Comparison of ENCODE assay signal across 29 cellular contexts in genomic region chr17:15119928-15120327, GRCh38.
A peak's percentile ranks its signal among the peaks of the same experiment; 100 is the strongest.
DNase-seq lines count a peak whose midpoint lies in the region; ATAC-seq and TF ChIP-seq lines count a peak whose summit lies in the region.
"Had no signal": no experiment of that assay in that cellular context is flagged by ENCODE, and none has a peak within 500 bp of the region (broad histone marks: within the 10 kb centered on the region; RNA-seq: fewer than 3 reads in every experiment).

No MANE protein-coding gene starts in this region.

- no peaks in the 10 kb centered on the region for H3K27me3 Mint-ChIP-seq in activated T-cell treated with anti-CD3 and anti-CD28 coated beads, Interleukin-2, amount 50 U/mL, for 72 hours (ENCODE audit: low read depth)
- H3K27me3 Mint-ChIP-seq: activated naive CD4-positive, alpha-beta T cell treated with anti-CD3 and anti-CD28 coated beads, Interleukin-2, amount 10 ng/mL, durations not matched to agents 7 days and 5 days had no signal

- no peak overlapping the region for H2BK12ac ChIP-seq in mesenchymal stem cell (ENCODE audit: low read length in 2 of 2)

- peak; percentile 72 for DNase-seq in AG10803 (ENCODE audit: low read depth)
- DNase-seq in NCI-H524 (lab: John Stamatoyannopoulos, UW) = peak; percentile 64 to 79
- DNase-seq in ecto neural progenitor cell (ENCODE audit: low spot score) = peak; percentile 65
- DNase-seq in mesenchymal stem cell = peak; percentile 33
- DNase-seq in activated T-cell treated with anti-CD3 and anti-CD28 coated beads, Interleukin-2, amount 50 U/mL, for 72 hours = no peak
- no peak for DNase-seq in EL
- DNase-seq in left ventricle myocardium superior = no peak
- DNase-seq: activated CD4-positive, alpha-beta T cell treated with anti-CD3 and anti-CD28 coated beads, Interleukin-2, amount 10 ng/mL, durations not matched to agents 24 days and 14 days; activated naive CD4-positive, alpha-beta T cell treated with anti-CD3 and anti-CD28 coated beads, Interleukin-2, amount 10 ng/mL, durations not matched to agents 7 days and 5 days; activated T-cell treated with anti-CD3 and anti-CD28 coated beads, Interleukin-2, amount 50 U/mL, for 4 hours; Calu3; cortex of kidney; foreskin keratinocyte; hippocampal formation; immature natural killer cell; Kasumi-1; left ventricle myocardium inferior; natural killer cell; NCI-H1694; NCI-H2171 treated with DMSO at 0.1 percent for 48 hours; retina; RPMI8226; stimulated activated CD4-positive, alpha-beta T cell treated with anti-CD3 and anti-CD28 coated beads, Interleukin-4, amount 100 ng/mL, for 24 hours; stimulated activated naive B cell treated with anti-CD40 and anti-IgM and Interleukin-4, amounts not matched to agents 10 μg/mL and 1 μg/mL and 100 μg/mL, for 72 hours; T-helper 17 cell had no signal

- no peak overlapping the region for H2BK120ac ChIP-seq in mesenchymal stem cell (ENCODE audit: low read depth, low read length)

- no peak overlapping the region for H3K27ac ChIP-seq in mesenchymal stem cell (ENCODE audit: low read length, poor library complexity, severe bottlenecking)
- H3K27ac ChIP-seq: A549; BLaER1 treated with 17β-estradiol and CSF1 and Interleukin-3, amounts not matched to agents 10 nM and 100 nM; foreskin keratinocyte; left ventricle myocardium inferior; suprapubic skin had no signal

- H3K4ac ChIP-seq in mesenchymal stem cell (ENCODE audit: low read depth in 1 of 2, low read length in 2 of 2) = no peak overlapping the region

- no peak overlapping the region for H4K91ac ChIP-seq in mesenchymal stem cell (ENCODE audit: low read length)

- H3K9me3 ChIP-seq in mesenchymal stem cell (ENCODE audit: control insufficient read depth, low read length) = peaks cover 5% of the 10 kb centered on the region
- H3K9me3 ChIP-seq: A549 had no signal

- 39% methylated on average over 3 of the region's 3 CpGs for WGBS in mesenchymal stem cell

- H3K79me1 ChIP-seq in mesenchymal stem cell (replicated peaks; ENCODE audit: low read length, poor library complexity, severe bottlenecking) = no peaks in the 10 kb centered on the region

- H2BK15ac ChIP-seq in mesenchymal stem cell (ENCODE audit: low read depth, poor library complexity, severe bottlenecking) = no peak overlapping the region

- H3K18ac ChIP-seq in mesenchymal stem cell (ENCODE audit: low read depth in 1 of 2, low read length in 2 of 2) = no peak overlapping the region

- H3K4me2 ChIP-seq in mesenchymal stem cell (ENCODE audit: low read length, poor library complexity, severe bottlenecking) = no peak overlapping the region
- H3K4me2 ChIP-seq: A549; BLaER1 treated with 17β-estradiol and CSF1 and Interleukin-3, amounts not matched to agents 10 nM and 100 nM had no signal

- H3K4me3 ChIP-seq in AG10803 (ENCODE audit: low read length) (no peak overlapping the region), mesenchymal stem cell (ENCODE audit: insufficient read depth in 1 of 2, low read depth in 1 of 2, low read length in 2 of 2) (no peak overlapping the region)
- H3K4me3 ChIP-seq: A549; BLaER1 treated with 17β-estradiol and CSF1 and Interleukin-3, amounts not matched to agents 10 nM and 100 nM; left ventricle myocardium inferior; suprapubic skin had no signal

- H3K27ac Mint-ChIP-seq in activated T-cell treated with anti-CD3 and anti-CD28 coated beads, Interleukin-2, amount 50 U/mL, for 72 hours = no peak overlapping the region
- H3K27ac Mint-ChIP-seq: activated CD4-positive, alpha-beta T cell treated with anti-CD3 and anti-CD28 coated beads, Interleukin-2, amount 10 ng/mL, durations not matched to agents 24 days and 14 days; activated naive CD4-positive, alpha-beta T cell treated with anti-CD3 and anti-CD28 coated beads, Interleukin-2, amount 10 ng/mL, durations not matched to agents 7 days and 5 days; immature natural killer cell; natural killer cell; stimulated activated naive B cell treated with anti-CD40 and anti-IgM and Interleukin-4, amounts not matched to agents 10 μg/mL and 1 μg/mL and 100 μg/mL, for 72 hours; T-helper 17 cell had no signal

- H3K36me3 Mint-ChIP-seq in activated T-cell treated with anti-CD3 and anti-CD28 coated beads, Interleukin-2, amount 50 U/mL, for 72 hours (ENCODE audit: insufficient read depth in 2 of 2) = peaks cover 0 to 4% of the 10 kb centered on the region in 2 donors
- H3K36me3 Mint-ChIP-seq: activated naive CD4-positive, alpha-beta T cell treated with anti-CD3 and anti-CD28 coated beads, Interleukin-2, amount 10 ng/mL, durations not matched to agents 7 days and 5 days; immature natural killer cell; natural killer cell had no signal

- no peak overlapping the region for H3K4me3 Mint-ChIP-seq in activated T-cell treated with anti-CD3 and anti-CD28 coated beads, Interleukin-2, amount 50 U/mL, for 72 hours
- H3K4me3 Mint-ChIP-seq: activated CD4-positive, alpha-beta T cell treated with anti-CD3 and anti-CD28 coated beads, Interleukin-2, amount 10 ng/mL, durations not matched to agents 24 days and 14 days; activated naive CD4-positive, alpha-beta T cell treated with anti-CD3 and anti-CD28 coated beads, Interleukin-2, amount 10 ng/mL, durations not matched to agents 7 days and 5 days; activated T-cell treated with anti-CD3 and anti-CD28 coated beads, Interleukin-2, amount 50 U/mL, for 4 hours; immature natural killer cell; natural killer cell; stimulated activated naive B cell treated with anti-CD40 and anti-IgM and Interleukin-4, amounts not matched to agents 10 μg/mL and 1 μg/mL and 100 μg/mL, for 72 hours; T-helper 17 cell had no signal

- H3K4me1 Mint-ChIP-seq in activated T-cell treated with anti-CD3 and anti-CD28 coated beads, Interleukin-2, amount 50 U/mL, for 72 hours (ENCODE audit: low read depth) = no peaks in the 10 kb centered on the region
- H3K4me1 Mint-ChIP-seq: activated CD4-positive, alpha-beta T cell treated with anti-CD3 and anti-CD28 coated beads, Interleukin-2, amount 10 ng/mL, durations not matched to agents 24 days and 14 days; activated naive CD4-positive, alpha-beta T cell treated with anti-CD3 and anti-CD28 coated beads, Interleukin-2, amount 10 ng/mL, durations not matched to agents 7 days and 5 days; immature natural killer cell; natural killer cell; stimulated activated naive B cell treated with anti-CD40 and anti-IgM and Interleukin-4, amounts not matched to agents 10 μg/mL and 1 μg/mL and 100 μg/mL, for 72 hours; T-helper 17 cell had no signal

- no peak for TF ChIP-seq CTCF in AG10803 (conservative IDR thresholded peaks at IDR 0.05; ENCODE audit: low read length)

- H2AK5ac ChIP-seq in mesenchymal stem cell (ENCODE audit: low read length, severe bottlenecking) = no peak overlapping the region

- H3K9ac ChIP-seq in mesenchymal stem cell (ENCODE audit: low read length) = no peak overlapping the region
- H3K9ac ChIP-seq: BLaER1 treated with 17β-estradiol and CSF1 and Interleukin-3, amounts not matched to agents 10 nM and 100 nM had no signal

- H3K4me1 ChIP-seq in mesenchymal stem cell (ENCODE audit: control insufficient read depth, insufficient read depth, low read depth, low read length) = peaks cover 2% of the 10 kb centered on the region
- H3K4me1 ChIP-seq: A549, foreskin keratinocyte, left ventricle myocardium inferior, suprapubic skin had no signal

- H2AFZ ChIP-seq in mesenchymal stem cell (ENCODE audit: low read depth, low read length) = no peak overlapping the region

- intact Hi-C loops in left ventricle myocardium superior (cut with micrococcal nuclease) = no loop called here

- H3K23ac ChIP-seq in mesenchymal stem cell (ENCODE audit: low read length in 2 of 2) = no peak overlapping the region

- H4K8ac ChIP-seq in mesenchymal stem cell (ENCODE audit: low read length) = no peak overlapping the region

- peaks cover 6 to 7% of the 10 kb centered on the region in 2 donors for H3K9me3 Mint-ChIP-seq in activated T-cell treated with anti-CD3 and anti-CD28 coated beads, Interleukin-2, amount 50 U/mL, for 72 hours
- H3K9me3 Mint-ChIP-seq: immature natural killer cell had no signal

- no peaks in the 10 kb centered on the region for H3K36me3 ChIP-seq in mesenchymal stem cell (ENCODE audit: control insufficient read depth in 1 of 2, insufficient read depth in 2 of 2, low read depth in 1 of 2, low read length in 2 of 2)
- H3K36me3 ChIP-seq: BLaER1 treated with 17β-estradiol and CSF1 and Interleukin-3, amounts not matched to agents 10 nM and 100 nM; left ventricle myocardium inferior; suprapubic skin had no signal

- H3K14ac ChIP-seq in mesenchymal stem cell (ENCODE audit: low read length in 2 of 2) = no peak overlapping the region

- no peak for ATAC-seq in activated T-cell treated with anti-CD3 and anti-CD28 coated beads, Interleukin-2, amount 50 U/mL, for 72 hours (replicated peaks in 1 of 2)
- ATAC-seq in left ventricle myocardium superior (no peak), HG03565 (IDR thresholded peaks at IDR 0.05; ENCODE audit: unreplicated experiment) (no peak)
- ATAC-seq: A549; activated T-cell treated with anti-CD3 and anti-CD28 coated beads, Interleukin-2, amount 50 U/mL, for 4 hours; foreskin keratinocyte; natural killer cell; stimulated activated naive B cell treated with anti-CD40 and anti-IgM and Interleukin-4, amounts not matched to agents 10 μg/mL and 1 μg/mL and 100 μg/mL, for 72 hours; T-helper 17 cell had no signal

- no peaks in the 10 kb centered on the region for H3K27me3 ChIP-seq in mesenchymal stem cell (ENCODE audit: control insufficient read depth in 1 of 2, insufficient read depth in 1 of 2, low read length in 2 of 2)
- H3K27me3 ChIP-seq: BLaER1 treated with 17β-estradiol and CSF1 and Interleukin-3, amounts not matched to agents 10 nM and 100 nM had no signal

- H2BK5ac ChIP-seq in mesenchymal stem cell (ENCODE audit: low read depth, low read length, poor library complexity, severe bottlenecking) = no peak overlapping the region

Comparison
In these comparisons a context has a peak if more than half of its experiments do, and no peak if none do; other contexts are left out.
1. DNase-seq: peak in AG10803 (single experiment), NCI-H524 (2 of 2), ecto neural progenitor cell (single experiment) and mesenchymal stem cell (single experiment); none in activated T-cell treated with anti-CD3 and anti-CD28 coated beads, Interleukin-2, amount 50 U/mL, for 72 hours (0 of 2), EL (single experiment) and left ventricle myocardium superior (single experiment).